ENCODE assay signal across 8 cellular contexts in the genomic region with DNA sequence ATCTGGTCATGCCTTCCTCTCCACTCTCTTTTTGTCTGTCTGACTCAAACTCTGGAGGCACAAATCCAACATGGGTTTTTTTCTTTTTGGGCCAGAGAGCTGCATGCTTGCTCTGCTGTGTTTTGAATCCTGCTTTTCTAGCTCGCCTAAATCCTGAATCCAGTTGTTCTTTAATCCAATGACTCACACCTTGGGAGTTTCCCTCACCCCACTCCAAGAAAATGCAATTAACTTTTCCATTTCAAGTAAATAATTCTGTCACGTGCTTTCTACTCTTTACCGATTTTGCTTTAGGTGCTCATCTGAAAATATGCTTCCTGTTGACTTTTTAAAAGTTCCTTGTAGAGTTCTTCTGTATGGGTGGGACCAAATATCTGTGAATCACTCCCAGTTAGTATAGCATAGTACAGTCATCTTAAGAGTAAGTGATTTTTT. TPM values are rescaled to one million over a fixed set of nuclear protein-coding genes. Genes with fewer than 3 reads are reported as not detected.
A peak's percentile ranks its signal among the peaks of the same experiment; 100 is the strongest.
DNase-seq lines count a peak whose midpoint lies in the region; ATAC-seq and TF ChIP-seq lines count a peak whose summit lies in the region.

No MANE protein-coding gene starts in this region.

- H3K4me3 Mint-ChIP-seq in activated CD8-positive, alpha-beta memory T cell treated with anti-CD3 and anti-CD28 coated beads, Interleukin-2, amount 10 ng/mL, durations not matched to agents 7 days and 5 days, result peak overlapping the region; percentile 48
- H3K4me3 Mint-ChIP-seq in activated T-helper 1 cell treated with anti-CD3 and anti-CD28 coated beads, Interleukin-12 subunit alpha, Interleukin-12 subunit beta, Interleukin-2, Interleukin-4 antibody, amounts not matched to agents 30 ng/mL and 10 ng/mL and 1 ng/mL, durations not matched to agents 14 hours and 24 hours and 36 hours, result peak overlapping the region; percentile 53

- TF ChIP-seq CTCF in MM.1S (IDR thresholded peaks at IDR 0.05; ENCODE audit: low read length), result no peak

- DNase-seq in activated CD8-positive, alpha-beta memory T cell treated with anti-CD3 and anti-CD28 coated beads, Interleukin-2, amount 10 ng/mL, durations not matched to agents 7 days and 5 days, result no peak
- DNase-seq in activated CD8-positive, alpha-beta memory T cell treated with anti-CD3 and anti-CD28 coated beads, Interleukin-2, amount 50 U/mL, for 48 hours, result no peak
- no peak for DNase-seq in activated T-helper 1 cell treated with anti-CD3 and anti-CD28 coated beads, Interleukin-12 subunit alpha, Interleukin-12 subunit beta, Interleukin-2, Interleukin-4 antibody, amounts not matched to agents 30 ng/mL and 10 ng/mL and 1 ng/mL, durations not matched to agents 14 hours and 24 hours and 36 hours (ENCODE audit: low spot score)
- DNase-seq in left cardiac atrium (no peak), MM.1S (no peak), Kasumi-1 (lab: John Stamatoyannopoulos, UW) (no peak)

- no peaks in the 10 kb centered on the region for H3K27me3 ChIP-seq in skeletal muscle tissue (ENCODE audit: control insufficient read depth in 3 of 3, insufficient read depth in 3 of 3, low read length in 3 of 3)
- no peaks in the 10 kb centered on the region for H3K27me3 ChIP-seq in MM.1S (replicated peaks; ENCODE audit: insufficient read depth, low read length)

- no peaks in the 10 kb centered on the region for H3K36me3 ChIP-seq in skeletal muscle tissue (ENCODE audit: control insufficient read depth in 3 of 3, insufficient read depth in 3 of 3, low read length in 3 of 3)
- H3K36me3 ChIP-seq in MM.1S (replicated peaks; ENCODE audit: insufficient read depth, low read length), result no peaks in the 10 kb centered on the region

- no peaks in the 10 kb centered on the region for H3K9me2 ChIP-seq in MM.1S (replicated peaks; ENCODE audit: insufficient read depth, low read length)

- H3K9me3 Mint-ChIP-seq in activated CD8-positive, alpha-beta memory T cell treated with anti-CD3 and anti-CD28 coated beads, Interleukin-2, amount 10 ng/mL, durations not matched to agents 7 days and 5 days (ENCODE audit: low read depth), result no peaks in the 10 kb centered on the region
- no peaks in the 10 kb centered on the region for H3K9me3 Mint-ChIP-seq in activated T-helper 1 cell treated with anti-CD3 and anti-CD28 coated beads, Interleukin-12 subunit alpha, Interleukin-12 subunit beta, Interleukin-2, Interleukin-4 antibody, amounts not matched to agents 30 ng/mL and 10 ng/mL and 1 ng/mL, durations not matched to agents 14 hours and 24 hours and 36 hours

- intact Hi-C loops in activated T-helper 1 cell treated with anti-CD3 and anti-CD28 coated beads, Interleukin-12 subunit alpha, Interleukin-12 subunit beta, Interleukin-2, Interleukin-4 antibody, amounts not matched to agents 30 ng/mL and 10 ng/mL and 1 ng/mL, durations not matched to agents 14 hours and 24 hours and 36 hours (cut with micrococcal nuclease), result loop anchor here (5.0 kb wide), 1 partner anchor 46 kb away; a partner anchor contains a TSS
- intact Hi-C loops in left cardiac atrium (cut with DNase I), result no loop called here

- CTCF ChIA-PET in activated CD8-positive, alpha-beta memory T cell treated with anti-CD3 and anti-CD28 coated beads, Interleukin-2, amount 10 ng/mL, durations not matched to agents 7 days and 5 days (lab: Charles Lee), result no interaction called here

- H3K9ac ChIP-seq in skeletal muscle tissue (ENCODE audit: low read depth in 1 of 3, low read length in 3 of 3) (peak overlapping the region in 1 of 3 donors; percentile 21), MM.1S (ENCODE audit: low read length) (no peak overlapping the region)

- H3K27ac ChIP-seq in skeletal muscle tissue (ENCODE audit: low read depth, low read length) (peak overlapping the region; percentile 21), MM.1S (ENCODE audit: low read length) (no peak overlapping the region)

- peaks cover 85% of the 10 kb centered on the region for H3K79me2 ChIP-seq in MM.1S (ENCODE audit: low read length)

- H3K4me3 ChIP-seq in skeletal muscle tissue (ENCODE audit: low read length in 3 of 3) (no peak overlapping the region), MM.1S (ENCODE audit: low read length) (no peak overlapping the region)

- H3F3A ChIP-seq in MM.1S (ENCODE audit: insufficient read depth, low read length), result no peaks in the 10 kb centered on the region

- peak overlapping the region; percentile 30 for H3K27ac Mint-ChIP-seq in activated CD8-positive, alpha-beta memory T cell treated with anti-CD3 and anti-CD28 coated beads, Interleukin-2, amount 10 ng/mL, durations not matched to agents 7 days and 5 days
- H3K27ac Mint-ChIP-seq in activated T-helper 1 cell treated with anti-CD3 and anti-CD28 coated beads, Interleukin-12 subunit alpha, Interleukin-12 subunit beta, Interleukin-2, Interleukin-4 antibody, amounts not matched to agents 30 ng/mL and 10 ng/mL and 1 ng/mL, durations not matched to agents 14 hours and 24 hours and 36 hours, result peak overlapping the region; percentile 69

- no peaks in the 10 kb centered on the region for H3K27me3 Mint-ChIP-seq in activated CD8-positive, alpha-beta memory T cell treated with anti-CD3 and anti-CD28 coated beads, Interleukin-2, amount 10 ng/mL, durations not matched to agents 7 days and 5 days
- no peaks in the 10 kb centered on the region for H3K27me3 Mint-ChIP-seq in activated T-helper 1 cell treated with anti-CD3 and anti-CD28 coated beads, Interleukin-12 subunit alpha, Interleukin-12 subunit beta, Interleukin-2, Interleukin-4 antibody, amounts not matched to agents 30 ng/mL and 10 ng/mL and 1 ng/mL, durations not matched to agents 14 hours and 24 hours and 36 hours (ENCODE audit: insufficient read depth)

- no peak overlapping the region for H3K4me2 ChIP-seq in MM.1S (ENCODE audit: low read depth, low read length)

- ATAC-seq in activated CD8-positive, alpha-beta memory T cell treated with anti-CD3 and anti-CD28 coated beads, Interleukin-2, amount 10 ng/mL, durations not matched to agents 7 days and 5 days, result peak; percentile 57
- ATAC-seq in left cardiac atrium (peak; percentile 82 to 90), GM21528 (IDR thresholded peaks at IDR 0.05; ENCODE audit: low FRiP score, unreplicated experiment) (no peak)

- H3K4me1 ChIP-seq in skeletal muscle tissue (ENCODE audit: control insufficient read depth in 3 of 3, insufficient read depth in 3 of 3, low read length in 3 of 3), result peaks cover 12 to 24% (median 18%) of the 10 kb centered on the region in 3 donors
- H3K4me1 ChIP-seq in MM.1S (ENCODE audit: low read length), result no peaks in the 10 kb centered on the region

- peaks cover 11% of the 10 kb centered on the region for H3K36me3 Mint-ChIP-seq in activated CD8-positive, alpha-beta memory T cell treated with anti-CD3 and anti-CD28 coated beads, Interleukin-2, amount 10 ng/mL, durations not matched to agents 7 days and 5 days
- H3K36me3 Mint-ChIP-seq in activated T-helper 1 cell treated with anti-CD3 and anti-CD28 coated beads, Interleukin-12 subunit alpha, Interleukin-12 subunit beta, Interleukin-2, Interleukin-4 antibody, amounts not matched to agents 30 ng/mL and 10 ng/mL and 1 ng/mL, durations not matched to agents 14 hours and 24 hours and 36 hours (ENCODE audit: low read depth), result peaks cover 1% of the 10 kb centered on the region

- H3K9me3 ChIP-seq in skeletal muscle tissue (ENCODE audit: control insufficient read depth in 3 of 3, low read length in 3 of 3), result no peaks in the 10 kb centered on the region
- no peaks in the 10 kb centered on the region for H3K9me3 ChIP-seq in MM.1S (replicated peaks; ENCODE audit: insufficient read depth, low read length)

- H2AFZ ChIP-seq in MM.1S (ENCODE audit: low read length), result no peak overlapping the region

- H4K20me1 ChIP-seq in MM.1S (ENCODE audit: insufficient read depth, low read length), result 0 out of 2 replicates have a peak, but pooled peaks cover 10% of the 10 kb centered on the region

- peaks cover 39% of the 10 kb centered on the region for H3K4me1 Mint-ChIP-seq in activated CD8-positive, alpha-beta memory T cell treated with anti-CD3 and anti-CD28 coated beads, Interleukin-2, amount 10 ng/mL, durations not matched to agents 7 days and 5 days
- H3K4me1 Mint-ChIP-seq in activated T-helper 1 cell treated with anti-CD3 and anti-CD28 coated beads, Interleukin-12 subunit alpha, Interleukin-12 subunit beta, Interleukin-2, Interleukin-4 antibody, amounts not matched to agents 30 ng/mL and 10 ng/mL and 1 ng/mL, durations not matched to agents 14 hours and 24 hours and 36 hours (ENCODE audit: low read depth), result peaks cover 44% of the 10 kb centered on the region

RNA-seq across cellular contexts. Expression of a gene that starts 47.6 kb away (rescaled TPM):
- 10 to 100 TPM; 57.6 to 69.6 TPM for total RNA-seq in activated CD8-positive, alpha-beta memory T cell treated with anti-CD3 and anti-CD28 coated beads, Interleukin-2, amount 10 ng/mL, durations not matched to agents 7 days and 5 days
- 60.3 and 64.0 TPM in 2 replicates for total RNA-seq in activated T-helper 1 cell treated with anti-CD3 and anti-CD28 coated beads, Interleukin-12 subunit alpha, Interleukin-12 subunit beta, Interleukin-2, Interleukin-4 antibody, amounts not matched to agents 30 ng/mL and 10 ng/mL and 1 ng/mL, durations not matched to agents 14 hours and 24 hours and 36 hours
- total RNA-seq in left cardiac atrium, result 100 to 1,000 TPM; 213 to 259 TPM
- total RNA-seq in skeletal muscle tissue, result 53.2 TPM
